Comparison of ENCODE assay signal across 9 cellular contexts in genomic region chr1:47709302-47710074, GRCh38.
DNase-seq lines count a peak whose midpoint lies in the region; ATAC-seq and TF ChIP-seq lines count a peak whose summit lies in the region.
"Had no signal": no experiment of that assay in that cellular context is flagged by ENCODE, and none has a peak within 500 bp of the region (broad histone marks: within the 10 kb centered on the region; RNA-seq: fewer than 3 reads in every experiment).

No MANE protein-coding gene starts in this region.

- no peak overlapping the region for H3K27ac Mint-ChIP-seq in activated CD4-positive, alpha-beta T cell treated with anti-CD3 and anti-CD28 coated beads for 36 hours
- no peak overlapping the region for H3K27ac Mint-ChIP-seq in dendritic cell treated with granulocyte-macrophage colony-stimulating factor and Interleukin-4, amounts not matched to agents 40 ng/mL and 50 ng/mL, for 4 days
- no peak overlapping the region for H3K27ac Mint-ChIP-seq in memory B cell
- H3K27ac Mint-ChIP-seq: CD4-positive, CD25-positive, alpha-beta regulatory T cell had no signal

- H3K4me1 Mint-ChIP-seq in activated CD4-positive, alpha-beta T cell treated with anti-CD3 and anti-CD28 coated beads for 36 hours, result peaks cover 5% of the 10 kb centered on the region
- H3K4me1 Mint-ChIP-seq in dendritic cell treated with granulocyte-macrophage colony-stimulating factor and Interleukin-4, amounts not matched to agents 40 ng/mL and 50 ng/mL, for 4 days (ENCODE audit: low read depth), result peaks cover 26% of the 10 kb centered on the region
- peaks cover 2% of the 10 kb centered on the region for H3K4me1 Mint-ChIP-seq in memory B cell

- DNase-seq in activated CD4-positive, alpha-beta T cell treated with anti-CD3 and anti-CD28 coated beads for 36 hours, result peak; percentile 32
- no peak for DNase-seq in activated CD4-positive, alpha-beta T cell treated with anti-CD3 and anti-CD28 coated beads, Interleukin-2, amount 50 U/mL, for 4 hours
- DNase-seq in NCI-H526 treated with DMSO at 0.1 percent for 48 hours (lab: John Stamatoyannopoulos, UW) (peak; percentile 54), memory B cell (ENCODE audit: low spot score in 2 of 2) (peak in 1 of 2 donors; percentile 21), vagina (ENCODE audit: extremely low spot score in 2 of 2) (no peak), SKM-1 treated with dmso at 0.1 percent for 144 hours (lab: John Stamatoyannopoulos, UW; ENCODE audit: unreplicated experiment) (no peak), GOT3 (lab: John Stamatoyannopoulos, UW) (no peak)

- no peaks in the 10 kb centered on the region for H3K36me3 ChIP-seq in vagina

- CTCF ChIA-PET in activated CD4-positive, alpha-beta T cell treated with anti-CD3 and anti-CD28 coated beads for 36 hours (lab: Charles Lee), result interaction anchor here (0.6 to 3.6 kb wide), 17 partner anchors 11 to 927 kb away, joined by 3 to 28 read pairs (median 4); partner anchors contain the start of gene FOXD2

- peaks cover 64% of the 10 kb centered on the region for H3K27me3 Mint-ChIP-seq in activated CD4-positive, alpha-beta T cell treated with anti-CD3 and anti-CD28 coated beads for 36 hours
- H3K27me3 Mint-ChIP-seq in dendritic cell treated with granulocyte-macrophage colony-stimulating factor and Interleukin-4, amounts not matched to agents 40 ng/mL and 50 ng/mL, for 4 days, result peaks cover 88% of the 10 kb centered on the region
- H3K27me3 Mint-ChIP-seq in memory B cell, result peaks cover 24% of the 10 kb centered on the region

- POLR2A ChIA-PET in activated CD4-positive, alpha-beta T cell treated with anti-CD3 and anti-CD28 coated beads for 36 hours (lab: Charles Lee), result no interaction called here

- H3K4me3 Mint-ChIP-seq in activated CD4-positive, alpha-beta T cell treated with anti-CD3 and anti-CD28 coated beads for 36 hours, result no peak overlapping the region
- peak overlapping the region; percentile 62 for H3K4me3 Mint-ChIP-seq in dendritic cell treated with granulocyte-macrophage colony-stimulating factor and Interleukin-4, amounts not matched to agents 40 ng/mL and 50 ng/mL, for 4 days
- H3K4me3 Mint-ChIP-seq in memory B cell, result peak overlapping the region; percentile 64

- TF ChIP-seq CTCF in vagina (IDR thresholded peaks at IDR 0.05), result peak in 2 of 3 experiments; percentile 5 to 32

- H3K27ac ChIP-seq in vagina, result no peak overlapping the region

- H3K4me3 ChIP-seq in vagina, result peak overlapping the region; percentile 32 to 49

- intact Hi-C loops in activated CD4-positive, alpha-beta T cell treated with anti-CD3 and anti-CD28 coated beads for 36 hours (cut with DNase I, micrococcal nuclease), result loop anchor here (1.0 to 2.0 kb wide), 7 partner anchors 181 to 530 kb away; no protein-coding TSS in a partner anchor
- intact Hi-C loops in dendritic cell treated with granulocyte-macrophage colony-stimulating factor and Interleukin-4, amounts not matched to agents 40 ng/mL and 50 ng/mL, for 4 days (cut with micrococcal nuclease), result loop anchor here (1.0 to 10.0 kb wide), 4 partner anchors 262 to 535 kb away; no protein-coding TSS in a partner anchor
- intact Hi-C loops in vagina (cut with DNase I), result loop anchor here (1.0 to 10.0 kb wide), 3 partner anchors 125 to 272 kb away; no protein-coding TSS in a partner anchor

- no peak for TF ChIP-seq POLR2A in vagina (IDR thresholded peaks at IDR 0.05)

- peaks cover 29% of the 10 kb centered on the region for H3K4me1 ChIP-seq in vagina

- peaks cover 11% of the 10 kb centered on the region for H3K27me3 ChIP-seq in vagina

- ATAC-seq in activated CD4-positive, alpha-beta T cell treated with anti-CD3 and anti-CD28 coated beads for 36 hours, result no peak
- peak; percentile 34 for ATAC-seq in memory B cell (ENCODE audit: low read depth)

- no peaks in the 10 kb centered on the region for H3K9me3 Mint-ChIP-seq in activated CD4-positive, alpha-beta T cell treated with anti-CD3 and anti-CD28 coated beads for 36 hours (ENCODE audit: low read depth)
- H3K9me3 Mint-ChIP-seq in dendritic cell treated with granulocyte-macrophage colony-stimulating factor and Interleukin-4, amounts not matched to agents 40 ng/mL and 50 ng/mL, for 4 days, result no peaks in the 10 kb centered on the region
- H3K9me3 Mint-ChIP-seq in memory B cell, result no peaks in the 10 kb centered on the region

- no peaks in the 10 kb centered on the region for H3K36me3 Mint-ChIP-seq in activated CD4-positive, alpha-beta T cell treated with anti-CD3 and anti-CD28 coated beads for 36 hours (ENCODE audit: low read depth)
- no peaks in the 10 kb centered on the region for H3K36me3 Mint-ChIP-seq in dendritic cell treated with granulocyte-macrophage colony-stimulating factor and Interleukin-4, amounts not matched to agents 40 ng/mL and 50 ng/mL, for 4 days (ENCODE audit: low read depth)
- no peaks in the 10 kb centered on the region for H3K36me3 Mint-ChIP-seq in memory B cell
- H3K36me3 Mint-ChIP-seq: CD4-positive, CD25-positive, alpha-beta regulatory T cell had no signal

- H3K9me3 ChIP-seq in vagina, result no peaks in the 10 kb centered on the region

Comparison
In these comparisons a context has a peak if more than half of its experiments do, and no peak if none do; other contexts are left out.
1. DNase-seq: peak in activated CD4-positive, alpha-beta T cell treated with anti-CD3 and anti-CD28 coated beads for 36 hours (single experiment) and NCI-H526 treated with DMSO at 0.1 percent for 48 hours (single experiment); none in activated CD4-positive, alpha-beta T cell treated with anti-CD3 and anti-CD28 coated beads, Interleukin-2, amount 50 U/mL, for 4 hours (0 of 2), vagina (0 of 2), SKM-1 treated with dmso at 0.1 percent for 144 hours (single experiment) and GOT3 (single experiment).